7 cellular contexts compared by ENCODE assay signal in the genomic region with DNA sequence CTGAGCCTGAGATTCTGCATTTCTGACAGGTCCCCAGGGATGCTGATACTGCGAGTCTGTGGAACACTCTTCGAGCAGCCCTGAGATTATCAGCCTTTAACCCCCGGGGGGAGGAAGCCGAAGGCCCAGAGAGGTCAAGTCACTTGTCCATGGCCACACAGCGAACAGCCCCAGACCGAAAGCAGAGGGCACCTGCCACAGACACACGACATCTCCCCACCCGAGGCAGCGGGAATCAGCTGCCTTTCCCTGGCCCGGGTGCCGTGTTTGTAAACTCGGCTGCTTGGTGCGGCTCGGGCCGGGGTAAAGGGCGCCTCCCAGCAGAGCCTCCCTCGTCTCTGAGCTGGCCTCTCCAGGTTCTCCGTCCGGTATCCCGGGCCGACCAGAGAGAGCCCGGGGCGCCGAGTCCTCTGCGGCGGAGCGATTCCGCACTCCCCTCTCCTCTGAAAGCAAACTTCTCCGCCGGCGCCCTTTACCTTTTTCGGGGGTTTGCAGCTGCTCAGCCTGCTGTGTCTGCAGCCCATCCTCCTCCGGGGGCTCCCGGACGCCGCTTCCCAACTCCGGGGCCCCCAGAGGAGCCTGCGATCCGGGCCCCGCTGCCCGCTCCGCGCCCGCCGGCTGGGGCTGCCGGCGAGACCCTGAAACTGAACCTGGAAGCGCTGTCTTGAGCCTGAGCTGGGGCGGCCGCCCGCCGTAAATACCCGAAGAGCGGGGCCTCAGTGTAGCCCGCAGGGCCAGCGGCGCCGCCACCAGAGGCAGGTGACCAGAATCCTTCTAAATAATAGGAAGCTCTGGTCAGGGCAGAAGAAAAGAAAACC. TPM values are rescaled to one million over a fixed set of nuclear protein-coding genes. Genes with fewer than 3 reads are reported as not detected.
DNase-seq lines count a peak whose midpoint lies in the region; ATAC-seq, FAIRE-seq and TF ChIP-seq lines count a peak whose summit lies in the region.

A gene with protein sequence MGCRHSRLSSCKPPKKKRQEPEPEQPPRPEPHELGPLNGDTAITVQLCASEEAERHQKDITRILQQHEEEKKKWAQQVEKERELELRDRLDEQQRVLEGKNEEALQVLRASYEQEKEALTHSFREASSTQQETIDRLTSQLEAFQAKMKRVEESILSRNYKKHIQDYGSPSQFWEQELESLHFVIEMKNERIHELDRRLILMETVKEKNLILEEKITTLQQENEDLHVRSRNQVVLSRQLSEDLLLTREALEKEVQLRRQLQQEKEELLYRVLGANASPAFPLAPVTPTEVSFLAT (minus strand): TSS at position 646 of the 818 bp plus-strand sequence. CDS start 122 bp downstream, at position 524.

- H3K4me1 Mint-ChIP-seq in astrocyte (ENCODE audit: low read depth, unreplicated experiment), result peaks cover 2% of the 10 kb centered on the region

- no peaks in the 10 kb centered on the region for H3K36me3 Mint-ChIP-seq in astrocyte (ENCODE audit: low read depth, unreplicated experiment)

- H3K27ac Mint-ChIP-seq in astrocyte (ENCODE audit: unreplicated experiment), result no peak within 1 kb of the TSS

- no peak for FAIRE-seq in astrocyte (lab: Jason Lieb, UNC)

- H3K4me1 ChIP-seq in astrocyte (ENCODE audit: insufficient read depth, low read length) (no peaks in the 10 kb centered on the region), hepatocyte (ENCODE audit: insufficient read depth) (peaks cover 5% of the 10 kb centered on the region)

- no peaks in the 10 kb centered on the region for H3K27me3 ChIP-seq in astrocyte (ENCODE audit: insufficient read depth, low read length)
- no peaks in the 10 kb centered on the region for H3K27me3 ChIP-seq in hepatocyte

- H3K4me2 ChIP-seq in astrocyte (ENCODE audit: low read length) (peak within 1 kb of the TSS; percentile 85), hepatocyte (peak within 1 kb of the TSS; percentile 90)

- H3K9ac ChIP-seq in astrocyte (ENCODE audit: low read length), result peak within 1 kb of the TSS; percentile 70

- no peaks in the 10 kb centered on the region for H3K79me2 ChIP-seq in astrocyte (ENCODE audit: insufficient read depth, low read length)
- H3K79me2 ChIP-seq in hepatocyte, result peaks cover 17% of the 10 kb centered on the region

- H3K9me3 Mint-ChIP-seq in astrocyte (ENCODE audit: unreplicated experiment), result no peaks in the 10 kb centered on the region

- no peaks in the 10 kb centered on the region for H3K9me3 ChIP-seq in KOPT-K1 (ENCODE audit: insufficient read depth, low read length, poor library complexity, severe bottlenecking)
- no peaks in the 10 kb centered on the region for H3K9me3 ChIP-seq in astrocyte (ENCODE audit: insufficient read depth, low read depth, low read length)
- H3K9me3 ChIP-seq in hepatocyte (ENCODE audit: low read depth), result no peaks in the 10 kb centered on the region

- H3K4me3 ChIP-seq in astrocyte (ENCODE audit: insufficient read depth, low read depth, low read length), result peak within 1 kb of the TSS; percentile 58
- H3K4me3 ChIP-seq in hepatocyte, result peak within 1 kb of the TSS; percentile 87

- peak; percentile 71 for ATAC-seq in GM21825 (IDR thresholded peaks at IDR 0.05; ENCODE audit: unreplicated experiment)

- peak within 1 kb of the TSS; percentile 88 for H3K27ac ChIP-seq in KOPT-K1 (ENCODE audit: low read depth, low read length, poor library complexity, severe bottlenecking)
- no peak within 1 kb of the TSS for H3K27ac ChIP-seq in astrocyte (ENCODE audit: low read depth, low read length)
- H3K27ac ChIP-seq in hepatocyte, result peak within 1 kb of the TSS; percentile 80

- H2AFZ ChIP-seq in astrocyte (ENCODE audit: low read depth, low read length) (peak within 1 kb of the TSS; percentile 68), hepatocyte (peak within 1 kb of the TSS; percentile 92)

- peaks cover 13% of the 10 kb centered on the region for H3K27me3 Mint-ChIP-seq in astrocyte (ENCODE audit: low read depth, unreplicated experiment)

- TF ChIP-seq CTCF in astrocyte (IDR thresholded peaks at IDR 0.05; ENCODE audit: insufficient read depth, low read depth, low read length) (no peak), hepatocyte (IDR thresholded peaks at IDR 0.05; ENCODE audit: poor library complexity) (peak; percentile 19)

- DNase-seq in SW 1271 (lab: John Stamatoyannopoulos, UW) (peak; percentile 43 to 69), astrocyte (ENCODE audit: low read depth) (peak; percentile 65), hepatocyte (ENCODE audit: low spot score) (peak; percentile 86), putamen (ENCODE audit: low spot score) (peak; percentile 27)

- H3K36me3 ChIP-seq in KOPT-K1 (ENCODE audit: insufficient read depth, low read length) (peaks cover 48% of the 10 kb centered on the region), astrocyte (ENCODE audit: insufficient read depth, low read length) (no peaks in the 10 kb centered on the region), hepatocyte (replicated peaks; ENCODE audit: insufficient read depth, low read depth) (no peaks in the 10 kb centered on the region)

- H3K9me2 ChIP-seq in hepatocyte (replicated peaks; ENCODE audit: insufficient read depth), result no peaks in the 10 kb centered on the region

- no peaks in the 10 kb centered on the region for H4K20me1 ChIP-seq in astrocyte (ENCODE audit: insufficient read depth, low read length)
- no peaks in the 10 kb centered on the region for H4K20me1 ChIP-seq in hepatocyte (ENCODE audit: insufficient read depth, poor library complexity, severe bottlenecking)

- WGBS in hepatocyte (ENCODE audit: low lambda C conversion rate, missing lambda C conversion rate), result 3% methylated on average over 58 of the region's 58 CpGs

- peak; percentile 86 for TF ChIP-seq POLR2A in GM10847 (IDR thresholded peaks at IDR 0.05; ENCODE audit: extremely low read depth, insufficient read length)

- H3K4me3 Mint-ChIP-seq in astrocyte (ENCODE audit: unreplicated experiment), result peak within 1 kb of the TSS; percentile 79

RNA-seq across cellular contexts. Expression of the gene that starts here (rescaled TPM):
- total RNA-seq in astrocyte (2.0 and 4.1 TPM in 2 replicates), hepatocyte (22.4 and 28.7 TPM in 2 replicates)
- polyA plus RNA-seq in hepatocyte, result 23.6 and 27.3 TPM in 2 replicates

Comparison
In these comparisons a context has a peak if more than half of its experiments do, and no peak if none do; other contexts are left out.
1. DNase-seq: peak in every context shown above with its lines; median percentile 86 in hepatocyte; 65 in astrocyte; 56 in SW 1271; 27 in putamen.